Comparison of ENCODE assay signal across 2 cellular contexts in genomic region chr3:188083011-188083410, GRCh38.
TF ChIP-seq lines count a peak whose summit lies in the region.

No MANE protein-coding gene starts in this region.

TF ChIP-seq in IMR-90, 13 proteins besides CTCF, POLR2A, EP300 and RAD21:
- TF ChIP-seq BHLHE40 (IDR thresholded peaks at IDR 0.05; ENCODE audit: low read depth, low read length) (no peak), RCOR1 (IDR thresholded peaks at IDR 0.05; ENCODE audit: insufficient replicate concordance, low read length) (no peak), NFE2L2 (IDR thresholded peaks at IDR 0.05; ENCODE audit: low read depth, low read length) (no peak), MXI1 (IDR thresholded peaks at IDR 0.05; ENCODE audit: borderline replicate concordance, low read depth, low read length) (no peak), SMC3 (IDR thresholded peaks at IDR 0.05; ENCODE audit: low read depth, low read length) (no peak), MAZ (IDR thresholded peaks at IDR 0.05; ENCODE audit: borderline replicate concordance, low read depth, low read length) (no peak), RFX5 (IDR thresholded peaks at IDR 0.05; ENCODE audit: low read depth, low read length) (no peak), FOS (IDR thresholded peaks at IDR 0.05; ENCODE audit: low read depth, low read length) (no peak), MAFK (IDR thresholded peaks at IDR 0.05; ENCODE audit: low read depth, low read length) (no peak), CEBPB (IDR thresholded peaks at IDR 0.05; ENCODE audit: low read depth, low read length) (no peak), CHD1 (IDR thresholded peaks at IDR 0.05; ENCODE audit: low read depth, low read length) (no peak)
- TF ChIP-seq, protein P1, sequence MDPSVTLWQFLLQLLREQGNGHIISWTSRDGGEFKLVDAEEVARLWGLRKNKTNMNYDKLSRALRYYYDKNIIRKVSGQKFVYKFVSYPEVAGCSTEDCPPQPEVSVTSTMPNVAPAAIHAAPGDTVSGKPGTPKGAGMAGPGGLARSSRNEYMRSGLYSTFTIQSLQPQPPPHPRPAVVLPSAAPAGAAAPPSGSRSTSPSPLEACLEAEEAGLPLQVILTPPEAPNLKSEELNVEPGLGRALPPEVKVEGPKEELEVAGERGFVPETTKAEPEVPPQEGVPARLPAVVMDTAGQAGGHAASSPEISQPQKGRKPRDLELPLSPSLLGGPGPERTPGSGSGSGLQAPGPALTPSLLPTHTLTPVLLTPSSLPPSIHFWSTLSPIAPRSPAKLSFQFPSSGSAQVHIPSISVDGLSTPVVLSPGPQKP (IDR thresholded peaks at IDR 0.05; ENCODE audit: borderline replicate concordance, low read depth, low read length) = no peak
- TF ChIP-seq, protein P2, sequence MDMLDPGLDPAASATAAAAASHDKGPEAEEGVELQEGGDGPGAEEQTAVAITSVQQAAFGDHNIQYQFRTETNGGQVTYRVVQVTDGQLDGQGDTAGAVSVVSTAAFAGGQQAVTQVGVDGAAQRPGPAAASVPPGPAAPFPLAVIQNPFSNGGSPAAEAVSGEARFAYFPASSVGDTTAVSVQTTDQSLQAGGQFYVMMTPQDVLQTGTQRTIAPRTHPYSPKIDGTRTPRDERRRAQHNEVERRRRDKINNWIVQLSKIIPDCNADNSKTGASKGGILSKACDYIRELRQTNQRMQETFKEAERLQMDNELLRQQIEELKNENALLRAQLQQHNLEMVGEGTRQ (IDR thresholded peaks at IDR 0.05; ENCODE audit: low read depth, low read length) = no peak
TF ChIP-seq in IMR-90: peak in this region for 0.

TF ChIP-seq in endothelial cell of umbilical vein, 7 proteins besides CTCF, POLR2A, EP300 and RAD21:
- no peak for TF ChIP-seq EZH2 (IDR thresholded peaks at IDR 0.05; ENCODE audit: borderline replicate concordance, low read depth, low read length, severe bottlenecking)
- no peak for TF ChIP-seq FOS (IDR thresholded peaks at IDR 0.05; ENCODE audit: borderline replicate concordance, insufficient read depth, low read length)
- TF ChIP-seq GATA2 (IDR thresholded peaks at IDR 0.05; ENCODE audit: insufficient read depth, insufficient read length, low read depth, low read length) = no peak
- no peak for TF ChIP-seq JUN (IDR thresholded peaks at IDR 0.05; ENCODE audit: borderline replicate concordance, insufficient read depth, insufficient read length, low read depth)
- no peak for TF ChIP-seq POLR2AphosphoS5 (IDR thresholded peaks at IDR 0.05; ENCODE audit: insufficient read depth, low read depth, low read length)
- no peak for TF ChIP-seq MYC (IDR thresholded peaks at IDR 0.05; ENCODE audit: low read depth, low read length)
- TF ChIP-seq MAX (IDR thresholded peaks at IDR 0.05; ENCODE audit: insufficient read depth, insufficient read length) = no peak
